In genomic region chr5:1748845-1749244, GRCh38 we compare ENCODE assay signal across 25 cellular contexts. TPM values are rescaled to one million over a fixed set of nuclear protein-coding genes. Genes with fewer than 3 reads are reported as not detected.
DNase-seq lines count a peak whose midpoint lies in the region; ATAC-seq, FAIRE-seq and TF ChIP-seq lines count a peak whose summit lies in the region.
"Had no signal": no experiment of that assay in that cellular context is flagged by ENCODE, and none has a peak within 500 bp of the region (broad histone marks: within the 10 kb centered on the region; RNA-seq: fewer than 3 reads in every experiment).

No MANE protein-coding gene starts in this region.

- no peak for TF ChIP-seq POLR2A in vagina (IDR thresholded peaks at IDR 0.05)

- no peaks in the 10 kb centered on the region for H3K36me3 ChIP-seq in bronchial epithelial cell (ENCODE audit: control insufficient read depth, insufficient read depth, low read length)
- no peaks in the 10 kb centered on the region for H3K36me3 ChIP-seq in vagina
- H3K36me3 ChIP-seq: BLaER1 had no signal

- no peaks in the 10 kb centered on the region for H3K9me3 Mint-ChIP-seq in activated naive CD4-positive, alpha-beta T cell treated with anti-CD3 and anti-CD28 coated beads, Interleukin-2, amount 10 ng/mL, durations not matched to agents 7 days and 5 days
- no peaks in the 10 kb centered on the region for H3K9me3 Mint-ChIP-seq in type B pancreatic cell
- H3K9me3 Mint-ChIP-seq: CD4-positive, alpha-beta T cell; IgD-negative memory B cell had no signal

- H3K4me3 Mint-ChIP-seq in activated naive CD4-positive, alpha-beta T cell treated with anti-CD3 and anti-CD28 coated beads, Interleukin-2, amount 10 ng/mL, durations not matched to agents 7 days and 5 days, result no peak overlapping the region
- no peak overlapping the region for H3K4me3 Mint-ChIP-seq in type B pancreatic cell
- H3K4me3 Mint-ChIP-seq: CD4-positive, alpha-beta T cell had no signal

- no peak overlapping the region for H3K27ac ChIP-seq in vagina
- H3K27ac ChIP-seq: BLaER1, KMS-11, RWPE1 had no signal

- CTCF ChIA-PET in activated naive CD4-positive, alpha-beta T cell treated with anti-CD3 and anti-CD28 coated beads, Interleukin-2, amount 10 ng/mL, durations not matched to agents 7 days and 5 days (lab: Charles Lee), result no interaction called here

- H3K27me3 ChIP-seq in bronchial epithelial cell (ENCODE audit: control insufficient read depth, insufficient read depth, low read length) (no peaks in the 10 kb centered on the region), vagina (no peaks in the 10 kb centered on the region)
- H3K27me3 ChIP-seq: BLaER1 had no signal

- TF ChIP-seq CTCF in bronchial epithelial cell (IDR thresholded peaks at IDR 0.05; ENCODE audit: insufficient read depth, low read length, severe bottlenecking) (no peak), type B pancreatic cell (conservative IDR thresholded peaks at IDR 0.05) (no peak), vagina (IDR thresholded peaks at IDR 0.05) (no peak)

- H3K4me3 ChIP-seq in bronchial epithelial cell (ENCODE audit: low read depth, low read length), result no peak overlapping the region
- H3K4me3 ChIP-seq in vagina, result no peak overlapping the region
- H3K4me3 ChIP-seq: BLaER1 had no signal

- peak; percentile 8 for DNase-seq in activated naive CD4-positive, alpha-beta T cell treated with anti-CD3 and anti-CD28 coated beads, Interleukin-2, amount 10 ng/mL, durations not matched to agents 7 days and 5 days
- DNase-seq in activated naive CD4-positive, alpha-beta T cell (lab: John Stamatoyannopoulos, UW), result no peak
- DNase-seq in bronchial epithelial cell (ENCODE audit: low read depth), result no peak
- peak; percentile 24 for DNase-seq in left lobe of liver (ENCODE audit: low spot score)
- DNase-seq in type B pancreatic cell (ENCODE audit: extremely low spot score, unreplicated experiment), result peak; percentile 52
- DNase-seq in vagina (ENCODE audit: extremely low spot score in 2 of 2), result no peak
- no peak for DNase-seq in HUDEP-2 (lab: John Stamatoyannopoulos, UW; ENCODE audit: unreplicated experiment in 76 of 76)
- DNase-seq in NCI-H1105 (lab: John Stamatoyannopoulos, UW), result no peak
- DNase-seq: COR-L47, DMS53, MM.1S, NCI-H1417, NCI-H1694, NCI-H2029 treated with DMSO at 0.1 percent for 48 hours, NCI-H446 treated with DMSO at 0.1 percent for 48 hours, NCI-H526, NCI-H82, SHP77 treated with DMSO at 0.1 percent for 48 hours had no signal

- H3K27me3 Mint-ChIP-seq in activated naive CD4-positive, alpha-beta T cell treated with anti-CD3 and anti-CD28 coated beads, Interleukin-2, amount 10 ng/mL, durations not matched to agents 7 days and 5 days, result peaks cover 21% of the 10 kb centered on the region
- peaks cover 10% of the 10 kb centered on the region for H3K27me3 Mint-ChIP-seq in type B pancreatic cell

- H3K9me3 ChIP-seq in vagina, result no peaks in the 10 kb centered on the region

- intact Hi-C loops in vagina (cut with DNase I), result no loop called here

- no peaks in the 10 kb centered on the region for H3K36me3 Mint-ChIP-seq in activated naive CD4-positive, alpha-beta T cell treated with anti-CD3 and anti-CD28 coated beads, Interleukin-2, amount 10 ng/mL, durations not matched to agents 7 days and 5 days
- H3K36me3 Mint-ChIP-seq in type B pancreatic cell, result no peaks in the 10 kb centered on the region
- H3K36me3 Mint-ChIP-seq: IgD-negative memory B cell had no signal

- no peaks in the 10 kb centered on the region for H3K4me1 Mint-ChIP-seq in activated naive CD4-positive, alpha-beta T cell treated with anti-CD3 and anti-CD28 coated beads, Interleukin-2, amount 10 ng/mL, durations not matched to agents 7 days and 5 days
- no peaks in the 10 kb centered on the region for H3K4me1 Mint-ChIP-seq in type B pancreatic cell (ENCODE audit: unreplicated experiment)

- peak; percentile 13 for FAIRE-seq in bronchial epithelial cell (lab: Jason Lieb, UNC)
- FAIRE-seq: G401.6, H1 had no signal

- no peak for ATAC-seq in left lobe of liver

- H3K27ac Mint-ChIP-seq in activated naive CD4-positive, alpha-beta T cell treated with anti-CD3 and anti-CD28 coated beads, Interleukin-2, amount 10 ng/mL, durations not matched to agents 7 days and 5 days, result no peak overlapping the region
- no peak overlapping the region for H3K27ac Mint-ChIP-seq in type B pancreatic cell
- H3K27ac Mint-ChIP-seq: CD4-positive, alpha-beta T cell; IgD-negative memory B cell had no signal

- H3K4me1 ChIP-seq in vagina, result no peaks in the 10 kb centered on the region

RNA-seq across cellular contexts. Expression of gene MRPL36, which starts 50.8 kb away (rescaled TPM):
- 61.1 and 63.1 TPM in 2 replicates for total RNA-seq in bronchial epithelial cell
- total RNA-seq in left lobe of liver, result 31.1 TPM
- 53.5 and 62.1 TPM in 2 replicates for total RNA-seq in type B pancreatic cell (ENCODE audit: low replicate concordance)
- 50.1 TPM for total RNA-seq in vagina

RNA-seq across cellular contexts. Expression of gene NDUFS6, which starts 52.4 kb away (rescaled TPM):
- total RNA-seq in bronchial epithelial cell (21.1 and 49.9 TPM in 2 replicates), left lobe of liver (27.0 TPM), type B pancreatic cell (ENCODE audit: low replicate concordance) (33.8 and 37.7 TPM in 2 replicates), vagina (26.8 TPM)

Comparison
In these comparisons a context has a peak if more than half of its experiments do, and no peak if none do; other contexts are left out.
1. DNase-seq: peak in activated naive CD4-positive, alpha-beta T cell treated with anti-CD3 and anti-CD28 coated beads, Interleukin-2, amount 10 ng/mL, durations not matched to agents 7 days and 5 days (single experiment), left lobe of liver (single experiment) and type B pancreatic cell (single experiment); none in activated naive CD4-positive, alpha-beta T cell (0 of 4), bronchial epithelial cell (single experiment), vagina (0 of 2), HUDEP-2 (0 of 76) and NCI-H1105 (single experiment).